ENCODE assay signal across 6 cellular contexts in genomic region chr7:35494407-35494806, GRCh38.
"Had no signal": no experiment of that assay in that cellular context is flagged by ENCODE, and none has a peak within 500 bp of the region (broad histone marks: within the 10 kb centered on the region; RNA-seq: fewer than 3 reads in every experiment).

No MANE protein-coding gene starts in this region.

- H3K4me3 Mint-ChIP-seq: H9 had no signal

- H3K9ac ChIP-seq: GM23248 had no signal

- H3K27ac Mint-ChIP-seq: H9, IgD-negative memory B cell had no signal

- DNase-seq: GM23248, H9, HCEC 1CT had no signal

- H3K4me3 ChIP-seq: GM23248 had no signal

- H3K27ac ChIP-seq: GM23248, HL-60 had no signal

- H3K36me3 Mint-ChIP-seq: IgD-negative memory B cell had no signal

- H2AFZ ChIP-seq: GM23248 had no signal

- H3K9me3 Mint-ChIP-seq: H9 had no signal

- ATAC-seq: HepG2 had no signal
